8 cellular contexts compared by ENCODE assay signal in the genomic region with DNA sequence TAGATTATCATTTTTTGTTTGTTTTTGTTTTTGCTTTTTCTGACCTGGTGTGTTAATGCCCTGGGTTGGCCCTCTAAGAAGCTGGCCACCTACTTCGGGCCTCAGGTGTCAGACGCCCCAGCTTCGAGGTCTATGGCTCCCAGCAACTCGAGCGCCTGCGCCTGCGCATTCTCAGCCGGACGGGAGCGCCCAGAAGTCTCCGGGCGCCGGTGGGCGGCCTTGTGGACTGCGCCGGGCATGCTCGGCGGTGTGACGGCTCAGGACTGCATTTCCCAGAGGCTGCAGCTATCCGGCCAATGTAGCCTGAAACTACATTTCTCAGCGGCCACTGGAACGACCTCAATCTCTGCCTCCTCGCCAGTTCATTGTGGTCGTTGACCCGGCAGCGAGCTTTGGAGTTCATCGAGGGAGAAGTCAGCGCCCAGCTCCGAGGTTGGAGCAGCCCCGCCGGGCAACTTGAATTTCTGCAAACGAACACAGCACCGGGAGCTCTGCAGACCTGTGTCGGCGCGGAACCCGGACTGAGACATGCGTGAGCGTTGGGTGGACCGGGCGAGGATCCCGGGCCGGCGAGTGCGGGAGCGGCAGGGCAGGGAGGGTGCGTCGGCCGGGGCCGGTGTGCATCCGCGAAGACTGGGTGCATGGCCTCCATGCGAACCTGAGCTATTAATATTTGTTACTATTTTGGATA. TPM values are rescaled to one million over a fixed set of nuclear protein-coding genes. Genes with fewer than 3 reads are reported as not detected.
DNase-seq lines count a peak whose midpoint lies in the region; ATAC-seq, FAIRE-seq and TF ChIP-seq lines count a peak whose summit lies in the region.

ZNF30 (plus strand) TSS at position 219 of the 691 bp plus-strand sequence. CDS start 3,045 bp downstream, outside the sequence.

- peak within 1 kb of the TSS; percentile 78 for H3K27ac Mint-ChIP-seq in activated CD8-positive, alpha-beta T cell treated with anti-CD3 and anti-CD28 coated beads for 36 hours

- peaks cover 20% of the 10 kb centered on the region for H3K36me3 ChIP-seq in lower lobe of right lung

- TF ChIP-seq POLR2A in GM18526 (IDR thresholded peaks at IDR 0.05; ENCODE audit: extremely low read depth, insufficient read length): peak; percentile 66

- CTCF ChIA-PET in activated CD8-positive, alpha-beta T cell treated with anti-CD3 and anti-CD28 coated beads for 36 hours (lab: Charles Lee): interaction anchor here (1.1 to 2.4 kb wide), 6 partner anchors 32 to 287 kb away, joined by 3 to 9 read pairs (median 4); no protein-coding TSS in a partner anchor

- no peak for TF ChIP-seq CTCF in activated CD8-positive, alpha-beta T cell treated with anti-CD3 and anti-CD28 coated beads for 36 hours (IDR thresholded peaks at IDR 0.05)
- no peak for TF ChIP-seq CTCF in lower lobe of right lung (IDR thresholded peaks at IDR 0.05)

- intact Hi-C loops in activated CD8-positive, alpha-beta T cell treated with anti-CD3 and anti-CD28 coated beads for 36 hours (cut with micrococcal nuclease): no loop called here
- intact Hi-C loops in lower lobe of right lung (cut with DNase I): no loop called here

- FAIRE-seq in A204.1 (lab: Jason Lieb, UNC): peak; percentile 76

- DNase-seq in NCI-H460 (ENCODE audit: extremely low read depth, low read depth) (peak; percentile 77), lower lobe of right lung (peak; percentile 96)
- DNase-seq in activated CD8-positive, alpha-beta T cell treated with anti-CD3 and anti-CD28 coated beads for 36 hours: peak; percentile 91
- DNase-seq in effector CD4-positive, alpha-beta T cell: peak; percentile 54
- DNase-seq in stimulated activated CD4-positive, alpha-beta T cell treated with anti-CD3 and anti-CD28 coated beads, TNF-alpha, amount 100 ng/mL, for 1 hour (ENCODE audit: low read depth in 3 of 3, low spot score in 1 of 3): peak; percentile 56 to 70 (median 62)

- H3K27ac ChIP-seq in lower lobe of right lung: peak within 1 kb of the TSS; percentile 80

- peaks cover 12% of the 10 kb centered on the region for H3K4me1 Mint-ChIP-seq in activated CD8-positive, alpha-beta T cell treated with anti-CD3 and anti-CD28 coated beads for 36 hours (ENCODE audit: low read depth)

- no peaks in the 10 kb centered on the region for H3K27me3 Mint-ChIP-seq in activated CD8-positive, alpha-beta T cell treated with anti-CD3 and anti-CD28 coated beads for 36 hours

- ATAC-seq in HG03066 (IDR thresholded peaks at IDR 0.05; ENCODE audit: low read depth, unreplicated experiment) (peak; percentile 82), lower lobe of right lung (peak; percentile 99 to 100)
- ATAC-seq in activated CD8-positive, alpha-beta T cell treated with anti-CD3 and anti-CD28 coated beads for 36 hours: peak; percentile 100

- no peaks in the 10 kb centered on the region for H3K27me3 ChIP-seq in lower lobe of right lung (ENCODE audit: low read depth)

- POLR2A ChIA-PET in activated CD8-positive, alpha-beta T cell treated with anti-CD3 and anti-CD28 coated beads for 36 hours (lab: Charles Lee): interaction anchor here (0.6 to 0.9 kb wide), 3 partner anchors 9 to 140 kb away, joined by 3 to 4 read pairs (median 3); partner anchors contain the start of gene ZNF792

- peaks cover 12% of the 10 kb centered on the region for H3K4me1 ChIP-seq in lower lobe of right lung

- no peaks in the 10 kb centered on the region for H3K9me3 Mint-ChIP-seq in activated CD8-positive, alpha-beta T cell treated with anti-CD3 and anti-CD28 coated beads for 36 hours

- peaks cover 12% of the 10 kb centered on the region for H3K36me3 Mint-ChIP-seq in activated CD8-positive, alpha-beta T cell treated with anti-CD3 and anti-CD28 coated beads for 36 hours (ENCODE audit: low read depth)

- peak within 1 kb of the TSS; percentile 85 for H3K4me3 ChIP-seq in lower lobe of right lung

- H3K4me3 Mint-ChIP-seq in activated CD8-positive, alpha-beta T cell treated with anti-CD3 and anti-CD28 coated beads for 36 hours: peak within 1 kb of the TSS; percentile 91

- no peaks in the 10 kb centered on the region for H3K9me3 ChIP-seq in lower lobe of right lung

RNA-seq across cellular contexts. Expression of gene ZNF30, which starts in this region (rescaled TPM):
- 4.2 and 5.2 TPM in 2 replicates for total RNA-seq in NCI-H460 (2014; rRNA removed; shearing (Covaris generic))
- polyA plus RNA-seq in NCI-H460 (2014; cell fraction: nucleus; rRNA removed): 2.3 and 5.1 TPM in 2 replicates
- total RNA-seq in activated CD8-positive, alpha-beta T cell treated with anti-CD3 and anti-CD28 coated beads for 36 hours: 1 to 10 TPM; 4.2 to 4.4 TPM
- 3.5 TPM for total RNA-seq in lower lobe of right lung

Comparison
In these comparisons a context has a peak if more than half of its experiments do, and no peak if none do; other contexts are left out.
1. Peak in every context shown above with its lines: DNase-seq, ATAC-seq, H3K4me3 ChIP-seq and H3K27ac ChIP-seq.